18 cellular contexts compared by ENCODE assay signal in genomic region chr20:14997791-14998190, GRCh38.
A peak's percentile ranks its signal among the peaks of the same experiment; 100 is the strongest.
DNase-seq lines count a peak whose midpoint lies in the region; ATAC-seq and TF ChIP-seq lines count a peak whose summit lies in the region.
"Had no signal": no experiment of that assay in that cellular context is flagged by ENCODE, and none has a peak within 500 bp of the region (broad histone marks: within the 10 kb centered on the region; RNA-seq: fewer than 3 reads in every experiment).

No MANE protein-coding gene starts in this region.

- CTCF ChIA-PET in PC-3 (lab: Charles Lee): interaction anchor here (0.7 kb wide), 1 partner anchor 548 kb away, joined by 3 read pairs; no protein-coding TSS in a partner anchor

- intact Hi-C loops in PC-3 (cut with micrococcal nuclease): no loop called here

- H3K4me2 ChIP-seq in PC-3 (ENCODE audit: low read length): no peak overlapping the region

- H3K4me3 ChIP-seq in PC-3 (ENCODE audit: low read length) (no peak overlapping the region), epithelial cell of esophagus (ENCODE audit: low read length) (no peak overlapping the region)
- H3K4me3 ChIP-seq: body of pancreas had no signal

- DNase-seq in GM04503 (ENCODE audit: low read depth) (peak; percentile 27), PC-3 (peak; percentile 92), epithelial cell of esophagus (ENCODE audit: low read depth) (peak; percentile 91), myocyte (ENCODE audit: low read depth) (peak; percentile 30), medulla oblongata (ENCODE audit: extremely low spot score) (no peak), NCI-H1105 treated with DMSO at 0.1 percent for 48 hours (lab: John Stamatoyannopoulos, UW) (no peak)
- DNase-seq: activated CD4-positive, alpha-beta T cell treated with anti-CD3 and anti-CD28 coated beads, Interleukin-2, amount 50 U/mL, for 48 hours; body of pancreas; CD4-positive, alpha-beta memory T cell; effector memory CD4-positive, alpha-beta T cell; NCI-H1092; NCI-H526 treated with DMSO at 0.1 percent for 48 hours; T-helper 9 cell had no signal

- H3K9me2 ChIP-seq in PC-3 (replicated peaks; ENCODE audit: low read length): no peaks in the 10 kb centered on the region

- TF ChIP-seq CTCF in PC-3 (conservative IDR thresholded peaks at IDR 0.05; ENCODE audit: low read depth, low read length): no peak
- TF ChIP-seq CTCF in epithelial cell of esophagus (IDR thresholded peaks at IDR 0.05; ENCODE audit: insufficient read depth, low read depth, low read length, missing control alignments): no peak

- no peaks in the 10 kb centered on the region for H3K27me3 ChIP-seq in PC-3 (ENCODE audit: low read length)
- H3K27me3 ChIP-seq: body of pancreas had no signal

- no peaks in the 10 kb centered on the region for H3F3A ChIP-seq in PC-3 (ENCODE audit: low read length, unreplicated experiment)

- no peaks in the 10 kb centered on the region for H3K9me3 ChIP-seq in PC-3 (ENCODE audit: low read length)

- H3K27ac ChIP-seq in PC-3 (ENCODE audit: low read length): peak overlapping the region; percentile 23
- H3K27ac ChIP-seq: body of pancreas had no signal

- no peaks in the 10 kb centered on the region for H4K20me1 ChIP-seq in PC-3 (ENCODE audit: low read length)

- no peak overlapping the region for H3K9ac ChIP-seq in PC-3 (ENCODE audit: low read length)

- H3K4me1 ChIP-seq in PC-3 (ENCODE audit: insufficient read depth, low read length): peaks cover 6% of the 10 kb centered on the region
- H3K4me1 ChIP-seq: body of pancreas had no signal

- no peak overlapping the region for H2AFZ ChIP-seq in PC-3 (ENCODE audit: low read length)

- no TSS peak for BruUV-seq in PC-3 (replicated peaks; lab: Mats Ljungman, UMichigan)

- ATAC-seq in PC-3 (peak; percentile 77), GM21528 (IDR thresholded peaks at IDR 0.05; ENCODE audit: low FRiP score, unreplicated experiment) (no peak), HG02678 (IDR thresholded peaks at IDR 0.05; ENCODE audit: unreplicated experiment) (no peak)
- ATAC-seq: activated T-helper 17 cell treated with anti-CD3 and anti-CD28 coated beads, Interleukin-2, amount 50 U/mL, for 72 hours; body of pancreas; left lobe of liver; Right ventricle myocardium inferior had no signal

- no peaks in the 10 kb centered on the region for H3K79me2 ChIP-seq in PC-3 (ENCODE audit: low read length)

- H3K36me3 ChIP-seq in PC-3 (ENCODE audit: low read depth, low read length): no peaks in the 10 kb centered on the region

- POLR2A ChIA-PET in PC-3 (lab: Charles Lee; ENCODE audit: unreplicated experiment): no interaction called here

Comparison
In these comparisons a context has a peak if more than half of its experiments do, and no peak if none do; other contexts are left out.
1. DNase-seq: peak in GM04503 (single experiment), PC-3 (single experiment), epithelial cell of esophagus (single experiment) and myocyte (single experiment); none in medulla oblongata (single experiment) and NCI-H1105 treated with DMSO at 0.1 percent for 48 hours (single experiment).